1 cellular context compared by ENCODE assay signal in the genomic region with DNA sequence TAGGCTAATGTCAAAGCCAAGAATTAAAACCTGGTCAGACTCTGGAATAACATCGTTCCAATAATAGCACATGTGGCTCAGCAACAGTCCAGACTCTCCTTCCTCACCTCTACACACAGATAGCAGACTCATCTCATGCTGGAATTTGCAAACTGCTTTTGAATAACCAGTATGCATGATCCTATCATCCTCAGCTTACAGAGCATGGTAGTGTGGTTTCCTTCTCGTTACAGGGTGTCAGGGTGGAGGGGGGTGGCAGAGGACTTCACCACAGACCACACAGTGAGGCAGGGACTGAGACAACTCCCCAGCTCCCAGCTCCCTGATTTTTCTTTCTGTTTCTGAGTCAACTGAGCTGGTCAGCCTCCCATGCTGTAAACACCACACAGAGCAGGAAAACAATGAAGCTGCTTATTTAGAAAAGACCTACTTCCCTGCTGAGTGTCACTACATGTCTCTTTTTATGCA.
TF ChIP-seq lines count a peak whose summit lies in the region.

No MANE protein-coding gene starts in this region.

TF ChIP-seq in H1, 55 proteins besides CTCF, POLR2A, EP300 and RAD21 (continued from another document):
- TF ChIP-seq, protein P1, sequence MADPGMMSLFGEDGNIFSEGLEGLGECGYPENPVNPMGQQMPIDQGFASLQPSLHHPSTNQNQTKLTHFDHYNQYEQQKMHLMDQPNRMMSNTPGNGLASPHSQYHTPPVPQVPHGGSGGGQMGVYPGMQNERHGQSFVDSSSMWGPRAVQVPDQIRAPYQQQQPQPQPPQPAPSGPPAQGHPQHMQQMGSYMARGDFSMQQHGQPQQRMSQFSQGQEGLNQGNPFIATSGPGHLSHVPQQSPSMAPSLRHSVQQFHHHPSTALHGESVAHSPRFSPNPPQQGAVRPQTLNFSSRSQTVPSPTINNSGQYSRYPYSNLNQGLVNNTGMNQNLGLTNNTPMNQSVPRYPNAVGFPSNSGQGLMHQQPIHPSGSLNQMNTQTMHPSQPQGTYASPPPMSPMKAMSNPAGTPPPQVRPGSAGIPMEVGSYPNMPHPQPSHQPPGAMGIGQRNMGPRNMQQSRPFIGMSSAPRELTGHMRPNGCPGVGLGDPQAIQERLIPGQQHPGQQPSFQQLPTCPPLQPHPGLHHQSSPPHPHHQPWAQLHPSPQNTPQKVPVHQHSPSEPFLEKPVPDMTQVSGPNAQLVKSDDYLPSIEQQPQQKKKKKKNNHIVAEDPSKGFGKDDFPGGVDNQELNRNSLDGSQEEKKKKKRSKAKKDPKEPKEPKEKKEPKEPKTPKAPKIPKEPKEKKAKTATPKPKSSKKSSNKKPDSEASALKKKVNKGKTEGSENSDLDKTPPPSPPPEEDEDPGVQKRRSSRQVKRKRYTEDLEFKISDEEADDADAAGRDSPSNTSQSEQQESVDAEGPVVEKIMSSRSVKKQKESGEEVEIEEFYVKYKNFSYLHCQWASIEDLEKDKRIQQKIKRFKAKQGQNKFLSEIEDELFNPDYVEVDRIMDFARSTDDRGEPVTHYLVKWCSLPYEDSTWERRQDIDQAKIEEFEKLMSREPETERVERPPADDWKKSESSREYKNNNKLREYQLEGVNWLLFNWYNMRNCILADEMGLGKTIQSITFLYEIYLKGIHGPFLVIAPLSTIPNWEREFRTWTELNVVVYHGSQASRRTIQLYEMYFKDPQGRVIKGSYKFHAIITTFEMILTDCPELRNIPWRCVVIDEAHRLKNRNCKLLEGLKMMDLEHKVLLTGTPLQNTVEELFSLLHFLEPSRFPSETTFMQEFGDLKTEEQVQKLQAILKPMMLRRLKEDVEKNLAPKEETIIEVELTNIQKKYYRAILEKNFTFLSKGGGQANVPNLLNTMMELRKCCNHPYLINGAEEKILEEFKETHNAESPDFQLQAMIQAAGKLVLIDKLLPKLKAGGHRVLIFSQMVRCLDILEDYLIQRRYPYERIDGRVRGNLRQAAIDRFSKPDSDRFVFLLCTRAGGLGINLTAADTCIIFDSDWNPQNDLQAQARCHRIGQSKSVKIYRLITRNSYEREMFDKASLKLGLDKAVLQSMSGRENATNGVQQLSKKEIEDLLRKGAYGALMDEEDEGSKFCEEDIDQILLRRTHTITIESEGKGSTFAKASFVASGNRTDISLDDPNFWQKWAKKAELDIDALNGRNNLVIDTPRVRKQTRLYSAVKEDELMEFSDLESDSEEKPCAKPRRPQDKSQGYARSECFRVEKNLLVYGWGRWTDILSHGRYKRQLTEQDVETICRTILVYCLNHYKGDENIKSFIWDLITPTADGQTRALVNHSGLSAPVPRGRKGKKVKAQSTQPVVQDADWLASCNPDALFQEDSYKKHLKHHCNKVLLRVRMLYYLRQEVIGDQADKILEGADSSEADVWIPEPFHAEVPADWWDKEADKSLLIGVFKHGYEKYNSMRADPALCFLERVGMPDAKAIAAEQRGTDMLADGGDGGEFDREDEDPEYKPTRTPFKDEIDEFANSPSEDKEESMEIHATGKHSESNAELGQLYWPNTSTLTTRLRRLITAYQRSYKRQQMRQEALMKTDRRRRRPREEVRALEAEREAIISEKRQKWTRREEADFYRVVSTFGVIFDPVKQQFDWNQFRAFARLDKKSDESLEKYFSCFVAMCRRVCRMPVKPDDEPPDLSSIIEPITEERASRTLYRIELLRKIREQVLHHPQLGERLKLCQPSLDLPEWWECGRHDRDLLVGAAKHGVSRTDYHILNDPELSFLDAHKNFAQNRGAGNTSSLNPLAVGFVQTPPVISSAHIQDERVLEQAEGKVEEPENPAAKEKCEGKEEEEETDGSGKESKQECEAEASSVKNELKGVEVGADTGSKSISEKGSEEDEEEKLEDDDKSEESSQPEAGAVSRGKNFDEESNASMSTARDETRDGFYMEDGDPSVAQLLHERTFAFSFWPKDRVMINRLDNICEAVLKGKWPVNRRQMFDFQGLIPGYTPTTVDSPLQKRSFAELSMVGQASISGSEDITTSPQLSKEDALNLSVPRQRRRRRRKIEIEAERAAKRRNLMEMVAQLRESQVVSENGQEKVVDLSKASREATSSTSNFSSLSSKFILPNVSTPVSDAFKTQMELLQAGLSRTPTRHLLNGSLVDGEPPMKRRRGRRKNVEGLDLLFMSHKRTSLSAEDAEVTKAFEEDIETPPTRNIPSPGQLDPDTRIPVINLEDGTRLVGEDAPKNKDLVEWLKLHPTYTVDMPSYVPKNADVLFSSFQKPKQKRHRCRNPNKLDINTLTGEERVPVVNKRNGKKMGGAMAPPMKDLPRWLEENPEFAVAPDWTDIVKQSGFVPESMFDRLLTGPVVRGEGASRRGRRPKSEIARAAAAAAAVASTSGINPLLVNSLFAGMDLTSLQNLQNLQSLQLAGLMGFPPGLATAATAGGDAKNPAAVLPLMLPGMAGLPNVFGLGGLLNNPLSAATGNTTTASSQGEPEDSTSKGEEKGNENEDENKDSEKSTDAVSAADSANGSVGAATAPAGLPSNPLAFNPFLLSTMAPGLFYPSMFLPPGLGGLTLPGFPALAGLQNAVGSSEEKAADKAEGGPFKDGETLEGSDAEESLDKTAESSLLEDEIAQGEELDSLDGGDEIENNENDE (IDR thresholded peaks at IDR 0.05; ENCODE audit: insufficient replicate concordance, low read length): no peak
- TF ChIP-seq SP2 (IDR thresholded peaks at IDR 0.05; ENCODE audit: low read length): no peak
- TF ChIP-seq TBP (IDR thresholded peaks at IDR 0.05; ENCODE audit: low read depth, low read length): no peak
- TF ChIP-seq HDAC2 (IDR thresholded peaks at IDR 0.05; ENCODE audit: borderline replicate concordance in 1 of 2, low read depth in 2 of 2, low read length in 2 of 2): no peak
- no peak for TF ChIP-seq EGR1 (IDR thresholded peaks at IDR 0.05; ENCODE audit: borderline replicate concordance, low read depth, low read length)
- no peak for TF ChIP-seq SIX5 (IDR thresholded peaks at IDR 0.05; ENCODE audit: low read depth, low read length)
- TF ChIP-seq RFX5 (IDR thresholded peaks at IDR 0.05; ENCODE audit: borderline replicate concordance, low read depth, low read length): no peak
- TF ChIP-seq, protein P2, sequence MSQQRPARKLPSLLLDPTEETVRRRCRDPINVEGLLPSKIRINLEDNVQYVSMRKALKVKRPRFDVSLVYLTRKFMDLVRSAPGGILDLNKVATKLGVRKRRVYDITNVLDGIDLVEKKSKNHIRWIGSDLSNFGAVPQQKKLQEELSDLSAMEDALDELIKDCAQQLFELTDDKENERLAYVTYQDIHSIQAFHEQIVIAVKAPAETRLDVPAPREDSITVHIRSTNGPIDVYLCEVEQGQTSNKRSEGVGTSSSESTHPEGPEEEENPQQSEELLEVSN (IDR thresholded peaks at IDR 0.05): no peak
- TF ChIP-seq HDAC6 (IDR thresholded peaks at IDR 0.05; ENCODE audit: low read depth, low read length): no peak
